Comparison of ENCODE assay signal across 6 cellular contexts in the genomic region with DNA sequence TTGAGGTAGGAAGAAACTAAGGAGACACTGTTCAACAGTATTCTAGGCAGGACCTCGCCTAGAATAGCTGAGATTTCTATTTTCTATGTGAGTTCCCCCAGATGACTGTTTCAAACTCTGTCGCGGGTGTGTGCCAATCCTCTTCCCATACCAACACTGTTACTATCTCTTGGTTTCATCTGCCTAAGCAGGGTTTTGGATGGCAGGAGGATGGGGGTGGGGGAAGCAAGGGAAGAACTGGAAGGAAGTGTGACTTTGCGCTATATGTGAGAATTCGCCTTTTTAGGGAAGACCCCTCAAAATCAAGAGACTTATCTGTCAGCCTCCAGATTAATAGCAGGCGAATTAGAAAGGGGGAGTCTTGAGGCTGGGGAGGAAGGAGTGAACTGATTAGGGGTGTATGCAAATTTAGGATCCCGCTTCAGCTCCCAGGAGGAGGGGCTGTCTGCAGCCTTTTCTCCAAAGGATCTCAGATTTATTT. TPM values are rescaled to one million over a fixed set of nuclear protein-coding genes. Genes with fewer than 3 reads are reported as not detected.
DNase-seq lines count a peak whose midpoint lies in the region; ATAC-seq and TF ChIP-seq lines count a peak whose summit lies in the region.

No MANE protein-coding gene starts in this region.

- no peak for TF ChIP-seq POLR2A in gastroesophageal sphincter (IDR thresholded peaks at IDR 0.05)
- TF ChIP-seq POLR2A in testis (IDR thresholded peaks at IDR 0.05), result no peak

- H3K4me1 ChIP-seq in gastroesophageal sphincter (peaks cover 3 to 64% (median 23%) of the 10 kb centered on the region in 3 donors), testis (peaks cover 25% of the 10 kb centered on the region)

- H3K4me3 ChIP-seq in gastroesophageal sphincter, result peak overlapping the region; percentile 49 to 69
- H3K4me3 ChIP-seq in testis, result peak overlapping the region; percentile 76 to 78

- peaks cover 0 to 19% of the 10 kb centered on the region in 2 donors for H3K36me3 ChIP-seq in gastroesophageal sphincter
- no peaks in the 10 kb centered on the region for H3K36me3 ChIP-seq in testis (ENCODE audit: low read depth, missing control alignments)

- H3K27ac ChIP-seq in gastroesophageal sphincter (peak overlapping the region; percentile 67 to 95 (median 92)), testis (peak overlapping the region; percentile 36 to 87)

- DNase-seq in testis (no peak), T1000 (lab: John Stamatoyannopoulos, UW) (no peak), cerebellar nuclear complex (lab: John Stamatoyannopoulos, UW) (no peak)

- H3K9me3 ChIP-seq in gastroesophageal sphincter (no peaks in the 10 kb centered on the region), testis (no peaks in the 10 kb centered on the region)

- no peak for TF ChIP-seq EP300 in gastroesophageal sphincter (IDR thresholded peaks at IDR 0.05)

- TF ChIP-seq CTCF in gastroesophageal sphincter (IDR thresholded peaks at IDR 0.05) (no peak), testis (IDR thresholded peaks at IDR 0.05) (no peak)

- 17 to 26% methylated on average over 6 to 7 of the region's 7 CpGs for WGBS in gastroesophageal sphincter (ENCODE audit: low coverage in 1 of 2), 2 donors
- 14 to 15% methylated on average over 7 of the region's 7 CpGs for WGBS in testis, 2 donors

- H3K27me3 ChIP-seq in gastroesophageal sphincter (no peaks in the 10 kb centered on the region), testis (no peaks in the 10 kb centered on the region)

- peak; percentile 20 for ATAC-seq in GM19395 (IDR thresholded peaks at IDR 0.05; ENCODE audit: unreplicated experiment)
- ATAC-seq in gastroesophageal sphincter, result no peak

- intact Hi-C loops in testis (cut with DNase I; ENCODE audit: low total_unique reads), result loop anchor here (10.0 kb wide), 1 partner anchor 45 kb away; no protein-coding TSS in a partner anchor

TF ChIP-seq in PFSK-1, 5 proteins besides CTCF, POLR2A, EP300 and RAD21:
- no peak for TF ChIP-seq FOXP2 (optimal IDR thresholded peaks at IDR 0.05; ENCODE audit: borderline replicate concordance, extremely low read depth, extremely low read length, insufficient read depth)
- TF ChIP-seq TAF1 (IDR thresholded peaks at IDR 0.05; ENCODE audit: borderline replicate concordance, insufficient read depth, low read length), result no peak
- TF ChIP-seq POLR2AphosphoS5 (IDR thresholded peaks at IDR 0.05; ENCODE audit: low read depth, low read length), result 0 out of 2 replicates have a peak, but pooled peaks have one; percentile 8
- TF ChIP-seq, protein P1, sequence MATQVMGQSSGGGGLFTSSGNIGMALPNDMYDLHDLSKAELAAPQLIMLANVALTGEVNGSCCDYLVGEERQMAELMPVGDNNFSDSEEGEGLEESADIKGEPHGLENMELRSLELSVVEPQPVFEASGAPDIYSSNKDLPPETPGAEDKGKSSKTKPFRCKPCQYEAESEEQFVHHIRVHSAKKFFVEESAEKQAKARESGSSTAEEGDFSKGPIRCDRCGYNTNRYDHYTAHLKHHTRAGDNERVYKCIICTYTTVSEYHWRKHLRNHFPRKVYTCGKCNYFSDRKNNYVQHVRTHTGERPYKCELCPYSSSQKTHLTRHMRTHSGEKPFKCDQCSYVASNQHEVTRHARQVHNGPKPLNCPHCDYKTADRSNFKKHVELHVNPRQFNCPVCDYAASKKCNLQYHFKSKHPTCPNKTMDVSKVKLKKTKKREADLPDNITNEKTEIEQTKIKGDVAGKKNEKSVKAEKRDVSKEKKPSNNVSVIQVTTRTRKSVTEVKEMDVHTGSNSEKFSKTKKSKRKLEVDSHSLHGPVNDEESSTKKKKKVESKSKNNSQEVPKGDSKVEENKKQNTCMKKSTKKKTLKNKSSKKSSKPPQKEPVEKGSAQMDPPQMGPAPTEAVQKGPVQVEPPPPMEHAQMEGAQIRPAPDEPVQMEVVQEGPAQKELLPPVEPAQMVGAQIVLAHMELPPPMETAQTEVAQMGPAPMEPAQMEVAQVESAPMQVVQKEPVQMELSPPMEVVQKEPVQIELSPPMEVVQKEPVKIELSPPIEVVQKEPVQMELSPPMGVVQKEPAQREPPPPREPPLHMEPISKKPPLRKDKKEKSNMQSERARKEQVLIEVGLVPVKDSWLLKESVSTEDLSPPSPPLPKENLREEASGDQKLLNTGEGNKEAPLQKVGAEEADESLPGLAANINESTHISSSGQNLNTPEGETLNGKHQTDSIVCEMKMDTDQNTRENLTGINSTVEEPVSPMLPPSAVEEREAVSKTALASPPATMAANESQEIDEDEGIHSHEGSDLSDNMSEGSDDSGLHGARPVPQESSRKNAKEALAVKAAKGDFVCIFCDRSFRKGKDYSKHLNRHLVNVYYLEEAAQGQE (IDR thresholded peaks at IDR 0.05; ENCODE audit: insufficient read depth in 1 of 2, low read depth in 2 of 2, low read length in 2 of 2), result no peak

RNA-seq across cellular contexts. Expression of a gene that starts 0.5 kb away (rescaled TPM):
- polyA plus RNA-seq in PFSK-1 (2012; ENCODE audit: insufficient read length, low read depth), result 151 TPM
- total RNA-seq in gastroesophageal sphincter (10 to 100 TPM; 22.1 to 27.5 (median 26.2) TPM), testis (10 to 100 TPM; 58.0 to 85.5 TPM)
- polyA plus RNA-seq in testis (ENCODE audit: insufficient read depth, low read depth, low replicate concordance), result 109 TPM

RNA-seq across cellular contexts. Expression of a gene that starts 3.5 kb away (rescaled TPM):
- polyA plus RNA-seq in PFSK-1 (2012; ENCODE audit: insufficient read length, low read depth), result 78.7 TPM
- total RNA-seq in gastroesophageal sphincter (10 to 100 TPM; 33.3 to 53.0 (median 41.1) TPM), testis (10 to 100 TPM; 52.7 to 74.4 TPM)
- 57.6 TPM for polyA plus RNA-seq in testis (ENCODE audit: insufficient read depth, low read depth, low replicate concordance)

RNA-seq across cellular contexts. Expression of a gene that starts 53.4 kb away (rescaled TPM):
- polyA plus RNA-seq in PFSK-1 (2012; ENCODE audit: insufficient read length, low read depth), result 289 TPM
- total RNA-seq in gastroesophageal sphincter, result 100 to 1,000 TPM in 2 of 4 donors, 10 to 100 TPM in 2; 78.1 to 152 (median 112) TPM
- 100 to 1,000 TPM in 1 of 2 donors, 10 to 100 TPM in 1; 94.1 to 141 TPM for total RNA-seq in testis
- 43.3 TPM for polyA plus RNA-seq in testis (ENCODE audit: insufficient read depth, low read depth, low replicate concordance)

RNA-seq across cellular contexts. Expression of a gene that starts 55.3 kb away (rescaled TPM):
- polyA plus RNA-seq in PFSK-1 (2012; ENCODE audit: insufficient read length, low read depth), result 49.6 TPM
- 10 to 100 TPM; 27.6 to 39.8 (median 33.6) TPM for total RNA-seq in gastroesophageal sphincter
- total RNA-seq in testis, result 10 to 100 TPM; 38.4 to 63.3 TPM
- polyA plus RNA-seq in testis (ENCODE audit: insufficient read depth, low read depth, low replicate concordance), result 51.1 TPM
